26 cellular contexts compared by ENCODE assay signal in the genomic region with DNA sequence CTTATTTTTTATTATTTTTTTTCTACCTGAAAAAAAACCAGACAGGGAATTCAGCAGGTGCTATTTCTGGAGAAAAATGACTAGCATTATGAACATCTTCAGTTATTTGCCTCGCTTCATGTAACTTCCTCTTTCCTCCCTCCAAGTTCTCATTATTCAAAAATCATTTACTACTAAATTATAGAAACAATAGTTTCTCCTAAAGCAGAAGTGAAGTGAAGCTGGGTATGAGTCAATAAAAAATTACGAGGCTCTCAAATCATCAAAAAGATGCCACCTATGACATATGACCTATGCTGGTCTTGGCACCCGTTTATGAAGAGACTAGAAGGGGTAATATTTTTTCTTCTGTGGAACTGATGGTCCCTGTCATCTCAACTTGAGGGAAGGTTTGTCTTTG.
DNase-seq lines count a peak whose midpoint lies in the region; ATAC-seq and TF ChIP-seq lines count a peak whose summit lies in the region.
"Had no signal": no experiment of that assay in that cellular context is flagged by ENCODE, and none has a peak within 500 bp of the region (broad histone marks: within the 10 kb centered on the region; RNA-seq: fewer than 3 reads in every experiment).

No MANE protein-coding gene starts in this region.

- no peak overlapping the region for H3K9ac ChIP-seq in trophoblast cell (ENCODE audit: low read length)

- no peak overlapping the region for H3K18ac ChIP-seq in trophoblast cell (ENCODE audit: low read length)

- no peak overlapping the region for H2BK120ac ChIP-seq in trophoblast cell (ENCODE audit: insufficient read depth, low read length, poor library complexity)

- no peak for TF ChIP-seq POLR2A in GM18505 (IDR thresholded peaks at IDR 0.05; ENCODE audit: borderline replicate concordance, extremely low read depth, insufficient read depth, insufficient read length)

- H3K27me3 Mint-ChIP-seq in memory B cell, result no peaks in the 10 kb centered on the region
- H3K27me3 Mint-ChIP-seq: activated naive CD8-positive, alpha-beta T cell treated with anti-CD3 and anti-CD28 coated beads for 36 hours had no signal

- H3K4me1 ChIP-seq in hepatocyte (ENCODE audit: insufficient read depth), result no peaks in the 10 kb centered on the region
- no peaks in the 10 kb centered on the region for H3K4me1 ChIP-seq in trophoblast cell (ENCODE audit: control insufficient read depth in 1 of 2, insufficient read depth in 2 of 2, low read length in 2 of 2)
- H3K4me1 ChIP-seq: ascending aorta, colonic mucosa, heart left ventricle, tibial artery had no signal

- no peak overlapping the region for H3K4ac ChIP-seq in trophoblast cell (ENCODE audit: low read depth, low read length)

- no peak overlapping the region for H4K91ac ChIP-seq in trophoblast cell (ENCODE audit: low read depth, low read length)

- no peak overlapping the region for H2AFZ ChIP-seq in hepatocyte
- no peak overlapping the region for H2AFZ ChIP-seq in trophoblast cell (ENCODE audit: insufficient read depth, low read length, poor library complexity)

- H3K27ac Mint-ChIP-seq in memory B cell, result no peak overlapping the region
- H3K27ac Mint-ChIP-seq: activated naive CD8-positive, alpha-beta T cell treated with anti-CD3 and anti-CD28 coated beads for 36 hours; nephron; T-helper 1 cell treated with Interleukin-12 subunit alpha and Interleukin-12 subunit beta and Interleukin-4 antibody, amounts not matched to agents 30 μg/mL and 1 μg/mL, for 36 hours had no signal

- H2BK5ac ChIP-seq in trophoblast cell (ENCODE audit: low read depth, low read length, poor library complexity), result no peak overlapping the region

- H3K23ac ChIP-seq in trophoblast cell (ENCODE audit: low read length), result no peak overlapping the region

- H3K79me1 ChIP-seq in trophoblast cell (ENCODE audit: low read length), result no peaks in the 10 kb centered on the region

- no peaks in the 10 kb centered on the region for H4K20me1 ChIP-seq in hepatocyte (ENCODE audit: insufficient read depth, poor library complexity, severe bottlenecking)

- H3K79me2 ChIP-seq in hepatocyte (no peaks in the 10 kb centered on the region), trophoblast cell (ENCODE audit: control insufficient read depth, insufficient read depth, low read length, poor library complexity) (no peaks in the 10 kb centered on the region)

- no peak overlapping the region for H3K14ac ChIP-seq in trophoblast cell (ENCODE audit: low read length)

- H2BK12ac ChIP-seq in trophoblast cell (ENCODE audit: low read length), result no peak overlapping the region

- H3K27me3 ChIP-seq in hepatocyte (no peaks in the 10 kb centered on the region), WERI-Rb-1 (ENCODE audit: insufficient read depth, low read depth, severe bottlenecking) (no peaks in the 10 kb centered on the region), trophoblast cell (ENCODE audit: insufficient read depth, low read length) (no peaks in the 10 kb centered on the region)
- H3K27me3 ChIP-seq: ascending aorta, cardiac muscle cell, colonic mucosa, heart left ventricle, tibial artery had no signal

- H2AK5ac ChIP-seq in trophoblast cell (ENCODE audit: low read length), result no peak overlapping the region

- peaks cover 2% of the 10 kb centered on the region for H3K4me1 Mint-ChIP-seq in memory B cell
- H3K4me1 Mint-ChIP-seq: activated naive CD8-positive, alpha-beta T cell treated with anti-CD3 and anti-CD28 coated beads for 36 hours had no signal

- H3K4me2 ChIP-seq in hepatocyte (no peak overlapping the region), trophoblast cell (ENCODE audit: low read length) (no peak overlapping the region)

- ATAC-seq in GM18505 (IDR thresholded peaks at IDR 0.05; ENCODE audit: unreplicated experiment) (peak; percentile 73), HG02759 (IDR thresholded peaks at IDR 0.05; ENCODE audit: unreplicated experiment) (peak; percentile 50), HG03469 (IDR thresholded peaks at IDR 0.05; ENCODE audit: unreplicated experiment) (peak; percentile 36), memory B cell (ENCODE audit: low read depth) (peak; percentile 51)
- ATAC-seq: heart left ventricle, mucosa of descending colon had no signal

- H4K8ac ChIP-seq in trophoblast cell (ENCODE audit: low read depth, low read length), result no peak overlapping the region

- no peak overlapping the region for H4K12ac ChIP-seq in trophoblast cell (ENCODE audit: low read depth, low read length)

- no peak overlapping the region for H3K27ac ChIP-seq in hepatocyte
- no peak overlapping the region for H3K27ac ChIP-seq in WERI-Rb-1
- H3K27ac ChIP-seq in trophoblast cell (ENCODE audit: low read depth, low read length), result no peak overlapping the region
- H3K27ac ChIP-seq: ascending aorta, cardiac muscle cell, colonic mucosa, epithelial cell of prostate, heart left ventricle, RWPE1, tibial artery had no signal

- H3K4me3 Mint-ChIP-seq in memory B cell, result no peak overlapping the region
- H3K4me3 Mint-ChIP-seq: activated naive CD8-positive, alpha-beta T cell treated with anti-CD3 and anti-CD28 coated beads for 36 hours; nephron; T-helper 1 cell treated with Interleukin-12 subunit alpha and Interleukin-12 subunit beta and Interleukin-4 antibody, amounts not matched to agents 30 μg/mL and 1 μg/mL, for 36 hours had no signal

- H3K36me3 ChIP-seq in hepatocyte (replicated peaks; ENCODE audit: insufficient read depth, low read depth), result no peaks in the 10 kb centered on the region
- no peaks in the 10 kb centered on the region for H3K36me3 ChIP-seq in WERI-Rb-1
- H3K36me3 ChIP-seq in trophoblast cell (ENCODE audit: control insufficient read depth in 1 of 2, insufficient read depth in 2 of 2, low read length in 2 of 2), result no peaks in the 10 kb centered on the region
- H3K36me3 ChIP-seq: ascending aorta, cardiac muscle cell, colonic mucosa, heart left ventricle, tibial artery had no signal

- no peaks in the 10 kb centered on the region for H3K9me2 ChIP-seq in hepatocyte (replicated peaks; ENCODE audit: insufficient read depth)

- H3K9me3 Mint-ChIP-seq in memory B cell, result no peaks in the 10 kb centered on the region
- H3K9me3 Mint-ChIP-seq: activated naive CD8-positive, alpha-beta T cell treated with anti-CD3 and anti-CD28 coated beads for 36 hours; nephron; T-helper 1 cell treated with Interleukin-12 subunit alpha and Interleukin-12 subunit beta and Interleukin-4 antibody, amounts not matched to agents 30 μg/mL and 1 μg/mL, for 36 hours had no signal

- 91% methylated on average over 3 of the region's 3 CpGs for WGBS in hepatocyte (ENCODE audit: low lambda C conversion rate, missing lambda C conversion rate)
- no CpG with 5 or more reads among the region's 3 CpGs for WGBS in trophoblast cell (ENCODE audit: extremely low coverage, insufficient coverage, insufficient read length)

- no peaks in the 10 kb centered on the region for H3K36me3 Mint-ChIP-seq in memory B cell
- H3K36me3 Mint-ChIP-seq: activated naive CD8-positive, alpha-beta T cell treated with anti-CD3 and anti-CD28 coated beads for 36 hours had no signal

- DNase-seq in memory B cell (ENCODE audit: low spot score in 2 of 2), result no peak
- DNase-seq in hepatocyte (ENCODE audit: low spot score), result no peak
- DNase-seq in WERI-Rb-1, result no peak
- DNase-seq in trophoblast cell, result no peak
- DNase-seq: ACHN; activated effector memory CD4-positive, alpha-beta T cell treated with anti-CD3 and anti-CD28 coated beads, Interleukin-2, amount 50 U/mL, for 16 hours; activated naive CD8-positive, alpha-beta T cell treated with anti-CD3 and anti-CD28 coated beads for 36 hours; colonic mucosa; DMS79 treated with DMSO at 0.1 percent for 48 hours; effector CD8-positive, alpha-beta T cell; heart left ventricle; mucosa of descending colon; NCI-H1092 treated with DMSO at 0.1 percent for 48 hours; NCI-H187 treated with DMSO at 0.1 percent for 48 hours; NCI-H748 treated with DMSO at 0.1 percent for 48 hours; tibial artery had no signal

- H3K9me3 ChIP-seq in hepatocyte (ENCODE audit: low read depth) (no peaks in the 10 kb centered on the region), WERI-Rb-1 (ENCODE audit: severe bottlenecking) (no peaks in the 10 kb centered on the region), trophoblast cell (ENCODE audit: insufficient read depth, low read depth, low read length) (no peaks in the 10 kb centered on the region)
- H3K9me3 ChIP-seq: ascending aorta, colonic mucosa, heart left ventricle, mucosa of descending colon, tibial artery had no signal

- TF ChIP-seq CTCF in hepatocyte (IDR thresholded peaks at IDR 0.05; ENCODE audit: poor library complexity) (no peak), WERI-Rb-1 (IDR thresholded peaks at IDR 0.05; ENCODE audit: low read depth, low read length) (no peak)

- no peak overlapping the region for H3K4me3 ChIP-seq in hepatocyte
- H3K4me3 ChIP-seq in WERI-Rb-1 (ENCODE audit: low read depth, low read length), result no peak overlapping the region
- no peak overlapping the region for H3K4me3 ChIP-seq in trophoblast cell (ENCODE audit: low read depth, low read length)
- H3K4me3 ChIP-seq: ascending aorta, cardiac muscle cell, colonic mucosa, heart left ventricle, lung, mucosa of descending colon, tibial artery had no signal
